In genomic region chr3:186108941-186109865, GRCh38 we compare ENCODE assay signal across 8 cellular contexts. TPM values are rescaled to one million over a fixed set of nuclear protein-coding genes. Genes with fewer than 3 reads are reported as not detected.
DNase-seq lines count a peak whose midpoint lies in the region; ATAC-seq and TF ChIP-seq lines count a peak whose summit lies in the region.

TSS of gene ETV5 (minus strand) at chr3:186109089. CDS start at chr3:186105868, 3,221 bp downstream.

- H3K27ac ChIP-seq in esophagus (ENCODE audit: low read depth in 2 of 2, low read length in 1 of 2): peak within 1 kb of the TSS; percentile 72 to 78
- peak within 1 kb of the TSS; percentile 61 to 63 for H3K27ac ChIP-seq in mucosa of rectum (ENCODE audit: low read depth in 2 of 2, low read length in 2 of 2)

- no peaks in the 10 kb centered on the region for H3K9me3 ChIP-seq in esophagus (ENCODE audit: control insufficient read depth in 2 of 2, insufficient read depth in 1 of 2, low read depth in 1 of 2, low read length in 1 of 2)
- H3K9me3 ChIP-seq in mucosa of rectum (ENCODE audit: control insufficient read depth in 2 of 2, low read length in 2 of 2): no peaks in the 10 kb centered on the region

- H3K4me3 ChIP-seq in esophagus (ENCODE audit: low read depth in 1 of 2, low read length in 2 of 2): peak within 1 kb of the TSS; percentile 54 to 67
- peak within 1 kb of the TSS; percentile 72 to 85 for H3K4me3 ChIP-seq in mucosa of rectum (ENCODE audit: low read length in 2 of 2)

- H3K9me3 Mint-ChIP-seq in activated T-cell treated with anti-CD3 and anti-CD28 coated beads, Interleukin-2, amount 50 U/mL, for 72 hours: no peaks in the 10 kb centered on the region

- ATAC-seq in GM21723 (IDR thresholded peaks at IDR 0.05; ENCODE audit: unreplicated experiment): peak; percentile 94
- ATAC-seq in activated T-cell treated with anti-CD3 and anti-CD28 coated beads, Interleukin-2, amount 50 U/mL, for 72 hours (replicated peaks in 1 of 2): peak; percentile 89 to 91

- peak within 1 kb of the TSS; percentile 49 to 68 for H3K9ac ChIP-seq in mucosa of rectum (ENCODE audit: low read depth in 1 of 2, low read length in 2 of 2)

- DNase-seq in DMS53 treated with DMSO at 0.1 percent for 48 hours (lab: John Stamatoyannopoulos, UW; ENCODE audit: unreplicated experiment) (peak; percentile 95), KBM-7 (peak; percentile 100)
- DNase-seq in activated T-cell treated with anti-CD3 and anti-CD28 coated beads, Interleukin-2, amount 50 U/mL, for 72 hours: peak; percentile 94 to 96
- DNase-seq in stimulated activated CD8-positive, alpha-beta memory T cell treated with anti-CD3 and anti-CD28 coated beads, Interleukin-4, amount 100 ng/mL, for 4 hours (ENCODE audit: low read depth in 2 of 2, low spot score in 1 of 2): peak; percentile 75 to 82

- peak within 1 kb of the TSS; percentile 96 to 97 for H3K4me3 Mint-ChIP-seq in activated T-cell treated with anti-CD3 and anti-CD28 coated beads, Interleukin-2, amount 50 U/mL, for 72 hours

- H3K27ac Mint-ChIP-seq in activated T-cell treated with anti-CD3 and anti-CD28 coated beads, Interleukin-2, amount 50 U/mL, for 72 hours: peak within 1 kb of the TSS; percentile 82

- H3K36me3 ChIP-seq in esophagus (ENCODE audit: control insufficient read depth in 2 of 2, insufficient read depth in 2 of 2, low read length in 1 of 2) (no peaks in the 10 kb centered on the region), mucosa of rectum (ENCODE audit: control insufficient read depth in 2 of 2, insufficient read depth in 2 of 2, low read length in 2 of 2) (no peaks in the 10 kb centered on the region)

- peaks cover 87% of the 10 kb centered on the region for H3K27me3 Mint-ChIP-seq in activated T-cell treated with anti-CD3 and anti-CD28 coated beads, Interleukin-2, amount 50 U/mL, for 72 hours (ENCODE audit: low read depth)

- peaks cover 46% of the 10 kb centered on the region for H3K4me1 Mint-ChIP-seq in activated T-cell treated with anti-CD3 and anti-CD28 coated beads, Interleukin-2, amount 50 U/mL, for 72 hours (ENCODE audit: low read depth)

- WGBS in esophagus, 2 donors: 0% methylated on average over 60 to 63 of the region's 63 CpGs

- H3K36me3 Mint-ChIP-seq in activated T-cell treated with anti-CD3 and anti-CD28 coated beads, Interleukin-2, amount 50 U/mL, for 72 hours (ENCODE audit: insufficient read depth in 2 of 2): no peaks in the 10 kb centered on the region

- H3K4me1 ChIP-seq in esophagus (ENCODE audit: control insufficient read depth in 2 of 2, insufficient read depth in 2 of 2, low read length in 1 of 2) (peaks cover 3 to 4% of the 10 kb centered on the region in 2 donors), mucosa of rectum (ENCODE audit: control insufficient read depth in 2 of 2, insufficient read depth in 2 of 2, low read length in 2 of 2) (peaks cover 20 to 30% of the 10 kb centered on the region in 2 donors)

- in situ Hi-C loops in KBM-7 (cut with MboI; ENCODE audit: low pct_unique_long_range_greater_than_20kb, low sequenced_read_pairs): no loop called here

- no peaks in the 10 kb centered on the region for H3K27me3 ChIP-seq in esophagus (ENCODE audit: control insufficient read depth in 1 of 2, insufficient read depth in 2 of 2, low read length in 2 of 2)
- H3K27me3 ChIP-seq in mucosa of rectum (ENCODE audit: control insufficient read depth in 2 of 2, insufficient read depth in 2 of 2, low read length in 2 of 2): peaks cover 38 to 46% of the 10 kb centered on the region in 2 donors

TF ChIP-seq in PFSK-1, 5 proteins besides CTCF, POLR2A, EP300 and RAD21:
- 0 out of 4 replicates have a peak, but pooled peaks of 1 of the 2 experiments have one; percentile 33 for TF ChIP-seq REST (IDR thresholded peaks at IDR 0.05; ENCODE audit: insufficient read depth in 1 of 2, low read depth in 2 of 2, low read length in 2 of 2)
- TF ChIP-seq FOXP2 (optimal IDR thresholded peaks at IDR 0.05; ENCODE audit: borderline replicate concordance, extremely low read depth, extremely low read length, insufficient read depth): no peak
- TF ChIP-seq POLR2AphosphoS5 (IDR thresholded peaks at IDR 0.05; ENCODE audit: low read depth, low read length): peak; percentile 49
- TF ChIP-seq SIN3A (IDR thresholded peaks at IDR 0.05; ENCODE audit: borderline replicate concordance, insufficient read depth, low read length): peak; percentile 61; the same call in 1 of the 2 replicates
- TF ChIP-seq TAF1 (IDR thresholded peaks at IDR 0.05; ENCODE audit: borderline replicate concordance, insufficient read depth, low read length): peak; percentile 96

RNA-seq across cellular contexts. Expression of gene ETV5, which starts in this region (rescaled TPM):
- polyA plus RNA-seq in PFSK-1 (2012; ENCODE audit: insufficient read length, low read depth): 352 TPM
- 1 to 10 TPM; 2.9 to 3.4 TPM for total RNA-seq in activated T-cell treated with anti-CD3 and anti-CD28 coated beads, Interleukin-2, amount 50 U/mL, for 72 hours
- 1 to 10 TPM; 1.0 to 2.0 TPM for polyA plus RNA-seq in esophagus

Comparison
In these comparisons a context has a peak if more than half of its experiments do, and no peak if none do; other contexts are left out.
1. Peak in every context shown above with its lines: DNase-seq, ATAC-seq, H3K4me3 ChIP-seq and H3K27ac ChIP-seq.